8 cellular contexts compared by ENCODE assay signal in the genomic region with DNA sequence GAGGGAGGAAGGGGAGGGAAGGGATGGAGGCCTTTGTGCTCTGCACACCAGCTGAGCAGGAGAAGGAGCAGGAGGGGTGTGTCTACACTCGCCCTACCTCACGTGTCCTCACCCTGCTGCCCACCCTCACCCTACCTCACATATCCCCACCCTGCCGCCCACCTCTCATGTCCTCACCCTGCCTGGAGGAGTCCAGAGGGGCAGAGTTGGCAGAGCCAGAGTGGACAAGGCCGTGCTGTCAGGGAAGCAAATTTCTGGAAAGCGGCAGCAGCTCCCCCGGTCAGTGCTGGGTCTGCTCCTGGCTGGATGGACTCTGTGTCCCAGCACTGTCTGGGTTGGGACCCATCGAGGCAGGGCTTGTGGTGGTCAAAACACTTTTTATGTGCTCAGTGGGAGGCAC.
"Had no signal": no experiment of that assay in that cellular context is flagged by ENCODE, and none has a peak within 500 bp of the region (broad histone marks: within the 10 kb centered on the region; RNA-seq: fewer than 3 reads in every experiment).

No MANE protein-coding gene starts in this region.

- FAIRE-seq: H54, HTR-8/SVneo, K562 had no signal

- H3K27ac ChIP-seq: GM23248 had no signal

- DNase-seq: GM23248, GOT3, H9, HCEC 1CT, IMR-90 had no signal

- H2AFZ ChIP-seq: GM23248 had no signal

- ATAC-seq: K562 had no signal

- H3K4me3 ChIP-seq: GM23248, K562 had no signal

- H3K9ac ChIP-seq: GM23248 had no signal
